In the genomic region with DNA sequence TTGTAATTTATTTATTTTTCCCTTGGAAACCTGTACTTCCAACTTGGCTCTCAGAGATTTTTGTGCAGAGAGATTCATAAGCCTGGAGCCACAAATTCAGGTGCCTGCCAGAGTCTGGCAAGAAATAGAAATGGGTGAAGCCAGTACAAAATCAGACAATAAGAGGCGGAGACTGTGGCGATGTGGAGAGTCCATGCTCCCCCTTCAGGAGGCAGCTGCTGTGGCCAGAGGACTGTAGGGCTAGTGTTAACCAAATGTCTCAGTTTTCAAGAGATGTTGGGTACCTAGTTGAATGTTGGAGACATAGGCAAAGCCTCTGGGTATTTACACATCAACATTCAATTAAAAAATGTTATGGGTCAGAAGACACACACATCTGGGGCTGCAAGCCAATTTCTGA, we compare ENCODE assay signal across 18 cellular contexts.
DNase-seq lines count a peak whose midpoint lies in the region; ATAC-seq and TF ChIP-seq lines count a peak whose summit lies in the region.
"Had no signal": no experiment of that assay in that cellular context is flagged by ENCODE, and none has a peak within 500 bp of the region (broad histone marks: within the 10 kb centered on the region; RNA-seq: fewer than 3 reads in every experiment).

No MANE protein-coding gene starts in this region.

- ATAC-seq in HCT116: peak; percentile 55; the same call in 1 of the 2 replicates
- ATAC-seq: GM12878, GM23338 had no signal

- H2AFZ ChIP-seq in HCT116 (ENCODE audit: low read depth, low read length, poor library complexity, severe bottlenecking): no peak overlapping the region
- H2AFZ ChIP-seq: GM23338 had no signal

- H3K9me3 ChIP-seq in BE2C: no peaks in the 10 kb centered on the region
- no peaks in the 10 kb centered on the region for H3K9me3 ChIP-seq in HCT116 (ENCODE audit: control insufficient read depth in 1 of 2, insufficient read depth in 1 of 2, low read depth in 1 of 2, low read length in 2 of 2)

- no peaks in the 10 kb centered on the region for H3K79me2 ChIP-seq in HCT116 (ENCODE audit: insufficient read depth, low read length)

- H3K9me2 ChIP-seq in HCT116 (ENCODE audit: insufficient read depth): no peaks in the 10 kb centered on the region

- TF ChIP-seq CTCF in BE2C (IDR thresholded peaks at IDR 0.05; ENCODE audit: low read depth, low read length) (peak; percentile 6; the same call in 1 of the 2 replicates), HCT116 (IDR thresholded peaks at IDR 0.05 in 2 of 3, conservative IDR thresholded peaks at IDR 0.05 in 1 of 3; ENCODE audit: borderline replicate concordance in 1 of 3, insufficient read depth in 1 of 3, low read depth in 2 of 3, low read length in 2 of 3) (no peak), GM13976 (IDR thresholded peaks at IDR 0.05; ENCODE audit: borderline replicate concordance, control extremely low read depth, extremely low read depth, insufficient read depth, missing control alignments) (no peak)

- no TSS peak for BruUV-seq in HCT116 (replicated peaks; lab: Mats Ljungman, UMichigan)

- peaks cover 5% of the 10 kb centered on the region for H3K4me1 ChIP-seq in BE2C
- H3K4me1 ChIP-seq in HCT116 (ENCODE audit: control insufficient read depth in 1 of 2, insufficient read depth in 2 of 2, low read length in 2 of 2): no peaks in the 10 kb centered on the region
- H3K4me1 ChIP-seq: BLaER1 treated with 17β-estradiol and CSF1 and Interleukin-3, amounts not matched to agents 10 nM and 100 nM had no signal

- in situ Hi-C loops in SK-MEL-5 (cut with HindIII; ENCODE audit: low pct_unique_long_range_greater_than_20kb, low sequenced_read_pairs) (no loop called here), GM13976 (cut with MboI; ENCODE audit: low sequenced_read_pairs, unreplicated experiment) (no loop called here), G401 (cut with HindIII; ENCODE audit: low sequenced_read_pairs) (no loop called here)

- H3K4me2 ChIP-seq in HCT116 (ENCODE audit: low read length): no peak overlapping the region
- H3K4me2 ChIP-seq: BLaER1 treated with 17β-estradiol and CSF1 and Interleukin-3, amounts not matched to agents 10 nM and 100 nM; GM23338 had no signal

- CTCF ChIA-PET in HCT116 (lab: Charles Lee): no interaction called here

- RAD21 ChIA-PET in HCT116 (lab: Charles Lee; ENCODE audit: low non-redundant PET in 1 of 2, low total read pairs in 2 of 2, uncharacterized antibody in 2 of 2, unreplicated experiment in 2 of 2): no interaction called here

- H4K20me1 ChIP-seq in HCT116 (ENCODE audit: insufficient read depth): no peaks in the 10 kb centered on the region
- H4K20me1 ChIP-seq: BLaER1 treated with 17β-estradiol and CSF1 and Interleukin-3, amounts not matched to agents 10 nM and 100 nM had no signal

- H3K36me3 ChIP-seq in BE2C (no peaks in the 10 kb centered on the region), HCT116 (ENCODE audit: control insufficient read depth in 1 of 2, insufficient read depth in 2 of 2, low read length in 2 of 2) (no peaks in the 10 kb centered on the region)
- H3K36me3 ChIP-seq: BLaER1 treated with 17β-estradiol and CSF1 and Interleukin-3, amounts not matched to agents 10 nM and 100 nM had no signal

- DNase-seq in BE2C (no peak), HCT116 (ENCODE audit: low read depth, low spot score) (no peak), SK-MEL-5 (ENCODE audit: low read depth, low spot score) (peak; percentile 8), myocyte (ENCODE audit: low read depth) (peak; percentile 39), GM13976 (ENCODE audit: low spot score) (no peak), G401 (ENCODE audit: low spot score) (no peak), NCI-H1048 (lab: John Stamatoyannopoulos, UW) (no peak)
- DNase-seq: Calu3; CD4-positive, alpha-beta T cell; CD8-positive, alpha-beta memory T cell; DMS53; DND-41; GDM1; HCEC 1CT had no signal

- intact Hi-C loops in HCT116 (cut with micrococcal nuclease): no loop called here

- H3K4me3 ChIP-seq in BE2C (ENCODE audit: low read depth, low read length): no peak overlapping the region
- H3K4me3 ChIP-seq in HCT116 (replicated peaks in 1 of 2; ENCODE audit: low read depth in 1 of 2, low read length in 2 of 2): no peak overlapping the region
- H3K4me3 ChIP-seq: BLaER1 treated with 17β-estradiol and CSF1 and Interleukin-3, amounts not matched to agents 10 nM and 100 nM; GM12878; GM23338 had no signal

- POLR2A ChIA-PET in HCT116 (lab: Charles Lee): no interaction called here

- TF ChIP-seq RAD21 in HCT116 (IDR thresholded peaks at IDR 0.05; ENCODE audit: low read depth): no peak

- H3K27me3 ChIP-seq in BE2C (no peaks in the 10 kb centered on the region), HCT116 (ENCODE audit: insufficient read depth, low read length) (no peaks in the 10 kb centered on the region)
- H3K27me3 ChIP-seq: BLaER1 treated with 17β-estradiol and CSF1 and Interleukin-3, amounts not matched to agents 10 nM and 100 nM had no signal

- no peak overlapping the region for H3K9ac ChIP-seq in HCT116 (ENCODE audit: low read length)
- H3K9ac ChIP-seq: BLaER1 treated with 17β-estradiol and CSF1 and Interleukin-3, amounts not matched to agents 10 nM and 100 nM had no signal

- no peak for TF ChIP-seq POLR2A in HCT116 (IDR thresholded peaks at IDR 0.05; ENCODE audit: borderline replicate concordance, extremely low read depth, insufficient read depth, insufficient read length)

- H3K27ac ChIP-seq in HCT116 (ENCODE audit: low read depth, low read length): no peak overlapping the region
- H3K27ac ChIP-seq: 22Rv1; BLaER1 treated with 17β-estradiol and CSF1 and Interleukin-3, amounts not matched to agents 10 nM and 100 nM had no signal

TF ChIP-seq in HCT116, 20 proteins besides CTCF, POLR2A, EP300 and RAD21:
- TF ChIP-seq TCF7L2 (IDR thresholded peaks at IDR 0.05; ENCODE audit: borderline replicate concordance, extremely low read depth, insufficient read depth, insufficient read length) (no peak), REST (IDR thresholded peaks at IDR 0.05; ENCODE audit: low read depth) (no peak), YY1 (IDR thresholded peaks at IDR 0.05; ENCODE audit: extremely low read depth, insufficient replicate concordance, low read depth, low read length) (no peak), SIN3A (IDR thresholded peaks at IDR 0.05; ENCODE audit: low read depth) (no peak), CEBPB (IDR thresholded peaks at IDR 0.05; ENCODE audit: low read depth) (no peak), EZH2 (IDR thresholded peaks at IDR 0.05) (no peak), SP1 (IDR thresholded peaks at IDR 0.05; ENCODE audit: low read depth) (no peak), ELF1 (IDR thresholded peaks at IDR 0.05; ENCODE audit: borderline replicate concordance, low read depth) (no peak), FOSL1 (IDR thresholded peaks at IDR 0.05; ENCODE audit: low read depth) (no peak), ZFX (IDR thresholded peaks at IDR 0.05) (no peak), JUND (IDR thresholded peaks at IDR 0.05) (no peak), ZBTB33 (IDR thresholded peaks at IDR 0.05; ENCODE audit: extremely low read depth, insufficient replicate concordance, low read length) (no peak), SRF (IDR thresholded peaks at IDR 0.05; ENCODE audit: low read depth) (no peak)
- TF ChIP-seq, protein P1, sequence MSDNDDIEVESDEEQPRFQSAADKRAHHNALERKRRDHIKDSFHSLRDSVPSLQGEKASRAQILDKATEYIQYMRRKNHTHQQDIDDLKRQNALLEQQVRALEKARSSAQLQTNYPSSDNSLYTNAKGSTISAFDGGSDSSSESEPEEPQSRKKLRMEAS (IDR thresholded peaks at IDR 0.05): no peak
- TF ChIP-seq, protein P2, sequence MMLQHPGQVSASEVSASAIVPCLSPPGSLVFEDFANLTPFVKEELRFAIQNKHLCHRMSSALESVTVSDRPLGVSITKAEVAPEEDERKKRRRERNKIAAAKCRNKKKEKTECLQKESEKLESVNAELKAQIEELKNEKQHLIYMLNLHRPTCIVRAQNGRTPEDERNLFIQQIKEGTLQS (IDR thresholded peaks at IDR 0.05): no peak

Comparison
In these comparisons a context has a peak if more than half of its experiments do, and no peak if none do; other contexts are left out.
1. DNase-seq: peak in SK-MEL-5 (single experiment) and myocyte (single experiment); none in BE2C (single experiment), HCT116 (single experiment), GM13976 (single experiment), G401 (single experiment) and NCI-H1048 (single experiment).